In genomic region chr4:141038428-141038827, GRCh38 we compare ENCODE assay signal across 9 cellular contexts.
"Had no signal": no experiment of that assay in that cellular context is flagged by ENCODE, and none has a peak within 500 bp of the region (broad histone marks: within the 10 kb centered on the region; RNA-seq: fewer than 3 reads in every experiment).

No MANE protein-coding gene starts in this region.

- H2AFZ ChIP-seq: GM23248 had no signal

- H3K9ac ChIP-seq: GM23248 had no signal

- H3K4me3 ChIP-seq: GM23248, HAP-1, K562 had no signal

- H3K9me3 ChIP-seq: HAP-1 had no signal

- H3K27ac ChIP-seq: GM23248, HL-60 had no signal

- ATAC-seq: HCT116, K562 had no signal

- DNase-seq: GM23248, GOT3, H7, IMR-90, KG1 had no signal

- H3K36me3 ChIP-seq: HAP-1 had no signal
